ENCODE assay signal across 22 cellular contexts in genomic region chr20:61856626-61857413, GRCh38.
"Had no signal": no experiment of that assay in that cellular context is flagged by ENCODE, and none has a peak within 500 bp of the region (broad histone marks: within the 10 kb centered on the region; RNA-seq: fewer than 3 reads in every experiment).

No MANE protein-coding gene starts in this region.

- ATAC-seq: foreskin keratinocyte; gastroesophageal sphincter; heart right ventricle; left lobe of liver; mucosa of descending colon; stimulated activated naive B cell treated with anti-CD40 and anti-IgM and Interleukin-4, amounts not matched to agents 10 μg/mL and 1 μg/mL and 100 μg/mL, for 72 hours; upper lobe of right lung had no signal

- H2AFZ ChIP-seq: parathyroid adenoma had no signal

- H3K9me3 ChIP-seq: heart right ventricle, mucosa of descending colon, sigmoid colon, thoracic aorta, transverse colon, upper lobe of right lung, uterus had no signal

- H3K9ac ChIP-seq: parathyroid adenoma had no signal

- DNase-seq: dermis blood vessel endothelial cell; effector memory CD4-positive, alpha-beta T cell; foreskin keratinocyte; hippocampal formation; islet precursor cell; mesenchymal stem cell; naive B cell; sigmoid colon; stimulated activated CD4-positive, alpha-beta T cell treated with anti-CD3 and anti-CD28 coated beads, Interleukin-2, amount 100 ng/mL, for 24 hours; stimulated activated CD4-positive, alpha-beta T cell treated with anti-CD3 and anti-CD28 coated beads, Interleukin-4, amount 100 ng/mL, for 24 hours; stimulated activated naive B cell treated with anti-CD40 and anti-IgM and Interleukin-4, amounts not matched to agents 10 μg/mL and 1 μg/mL and 100 μg/mL, for 72 hours; transverse colon; upper lobe of right lung; uterus had no signal

- H3K36me3 ChIP-seq: esophagus muscularis mucosa, gastroesophageal sphincter, heart right ventricle, sigmoid colon, thoracic aorta, transverse colon, upper lobe of right lung, uterus had no signal

- H3K79me2 ChIP-seq: parathyroid adenoma had no signal

- H3K27me3 ChIP-seq: foreskin keratinocyte, transverse colon, uterus had no signal

- H3K4me3 ChIP-seq: coronary artery, esophagus muscularis mucosa, gastroesophageal sphincter, heart right ventricle, mucosa of descending colon, sigmoid colon, thoracic aorta, transverse colon, upper lobe of right lung, uterus had no signal

- H3K27ac ChIP-seq: coronary artery, esophagus muscularis mucosa, foreskin keratinocyte, gastroesophageal sphincter, heart right ventricle, parathyroid adenoma, sigmoid colon, thoracic aorta, transverse colon, upper lobe of right lung, uterus had no signal

- H3K4me1 ChIP-seq: esophagus muscularis mucosa, foreskin keratinocyte, gastroesophageal sphincter, heart right ventricle, parathyroid adenoma, sigmoid colon, transverse colon, upper lobe of right lung, uterus had no signal
